In genomic region chr15:29534378-29534777, GRCh38 we compare ENCODE assay signal across 1 cellular context.
TF ChIP-seq lines count a peak whose summit lies in the region.

No MANE protein-coding gene starts in this region.

TF ChIP-seq in GM23338, 12 proteins besides CTCF, POLR2A, EP300 and RAD21 (continued from another document):
- TF ChIP-seq ZNF462 (CRISPR knock-in tag; IDR thresholded peaks at IDR 0.05) (no peak), ZNF114 (CRISPR knock-in tag; IDR thresholded peaks at IDR 0.05) (no peak), POLR2AphosphoS5 (IDR thresholded peaks at IDR 0.05; ENCODE audit: low read depth) (no peak), EZH2 (IDR thresholded peaks at IDR 0.05; ENCODE audit: low read depth, unreplicated experiment) (no peak), NANOG (IDR thresholded peaks at IDR 0.05; ENCODE audit: borderline replicate concordance) (no peak), JUNB (IDR thresholded peaks at IDR 0.05; ENCODE audit: unreplicated experiment) (no peak), CREB1 (CRISPR knock-in tag; IDR thresholded peaks at IDR 0.05; ENCODE audit: low read depth) (no peak), REST (IDR thresholded peaks at IDR 0.05; ENCODE audit: unreplicated experiment) (no peak)
